Comparison of ENCODE assay signal across 1 cellular context in the genomic region with DNA sequence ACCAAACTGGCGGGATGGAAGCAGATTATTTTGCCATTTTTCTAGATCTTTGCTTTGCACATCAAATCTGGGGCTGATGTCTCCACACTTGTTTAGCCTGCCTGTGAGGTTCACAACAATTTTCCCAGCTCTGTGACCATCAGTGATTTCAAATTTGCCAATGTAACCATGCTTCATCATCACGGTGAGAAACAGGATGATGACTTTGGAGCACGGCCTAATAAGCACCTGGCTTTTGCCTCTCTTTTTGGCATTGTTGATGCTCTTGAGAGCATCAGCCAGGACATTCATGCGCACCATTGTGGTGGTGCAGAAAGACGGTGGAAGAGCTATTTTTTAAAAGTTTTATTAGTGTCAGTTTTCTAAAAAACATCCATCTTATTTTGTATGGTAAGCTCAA.
TF ChIP-seq lines count a peak whose summit lies in the region.

No MANE protein-coding gene starts in this region.

TF ChIP-seq in WTC11, 78 proteins besides CTCF, POLR2A, EP300 and RAD21 (continued from another document):
- TF ChIP-seq, protein P1, sequence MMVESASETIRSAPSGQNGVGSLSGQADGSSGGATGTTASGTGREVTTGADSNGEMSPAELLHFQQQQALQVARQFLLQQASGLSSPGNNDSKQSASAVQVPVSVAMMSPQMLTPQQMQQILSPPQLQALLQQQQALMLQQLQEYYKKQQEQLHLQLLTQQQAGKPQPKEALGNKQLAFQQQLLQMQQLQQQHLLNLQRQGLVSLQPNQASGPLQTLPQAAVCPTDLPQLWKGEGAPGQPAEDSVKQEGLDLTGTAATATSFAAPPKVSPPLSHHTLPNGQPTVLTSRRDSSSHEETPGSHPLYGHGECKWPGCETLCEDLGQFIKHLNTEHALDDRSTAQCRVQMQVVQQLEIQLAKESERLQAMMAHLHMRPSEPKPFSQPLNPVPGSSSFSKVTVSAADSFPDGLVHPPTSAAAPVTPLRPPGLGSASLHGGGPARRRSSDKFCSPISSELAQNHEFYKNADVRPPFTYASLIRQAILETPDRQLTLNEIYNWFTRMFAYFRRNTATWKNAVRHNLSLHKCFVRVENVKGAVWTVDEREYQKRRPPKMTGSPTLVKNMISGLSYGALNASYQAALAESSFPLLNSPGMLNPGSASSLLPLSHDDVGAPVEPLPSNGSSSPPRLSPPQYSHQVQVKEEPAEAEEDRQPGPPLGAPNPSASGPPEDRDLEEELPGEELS (CRISPR knock-in tag; IDR thresholded peaks at IDR 0.05) = no peak
- TF ChIP-seq, protein P2, sequence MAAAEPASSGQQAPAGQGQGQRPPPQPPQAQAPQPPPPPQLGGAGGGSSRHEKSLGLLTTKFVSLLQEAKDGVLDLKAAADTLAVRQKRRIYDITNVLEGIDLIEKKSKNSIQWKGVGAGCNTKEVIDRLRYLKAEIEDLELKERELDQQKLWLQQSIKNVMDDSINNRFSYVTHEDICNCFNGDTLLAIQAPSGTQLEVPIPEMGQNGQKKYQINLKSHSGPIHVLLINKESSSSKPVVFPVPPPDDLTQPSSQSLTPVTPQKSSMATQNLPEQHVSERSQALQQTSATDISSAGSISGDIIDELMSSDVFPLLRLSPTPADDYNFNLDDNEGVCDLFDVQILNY (CRISPR knock-in tag; IDR thresholded peaks at IDR 0.05) = no peak
- TF ChIP-seq RELA (CRISPR knock-in tag; IDR thresholded peaks at IDR 0.05; ENCODE audit: borderline replicate concordance) = no peak
- TF ChIP-seq NR1H2 (CRISPR knock-in tag; IDR thresholded peaks at IDR 0.05) = no peak
